ENCODE assay signal across 15 cellular contexts in the genomic region with DNA sequence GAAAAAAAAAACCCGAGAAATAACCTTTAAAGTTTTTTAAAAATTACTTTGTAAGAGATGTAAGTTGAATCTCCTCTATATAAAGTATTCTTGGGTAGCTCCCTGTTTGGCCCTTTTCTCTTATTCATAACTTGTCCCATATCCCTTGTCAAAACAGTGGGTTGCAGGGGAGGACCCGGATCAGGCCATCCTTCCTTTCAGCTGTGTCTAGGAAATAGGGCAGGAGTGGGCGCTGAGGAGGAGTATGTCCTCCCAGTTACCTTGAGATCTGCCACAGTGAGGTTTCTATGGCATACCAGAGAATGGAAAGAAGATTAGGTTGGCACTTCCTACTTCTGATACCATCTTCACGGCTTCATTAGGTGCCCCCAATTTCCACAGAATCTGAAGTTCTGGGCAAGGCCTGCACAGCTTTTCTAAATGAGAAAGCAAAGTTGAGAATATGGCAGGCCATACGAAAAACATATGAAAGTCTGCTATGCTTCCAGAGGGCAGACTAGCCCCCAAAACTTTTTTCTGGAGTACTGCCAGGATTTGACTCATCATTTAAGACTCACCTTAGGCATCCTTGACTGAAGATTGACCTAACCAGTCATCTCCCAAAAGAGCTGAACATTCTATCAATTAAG. TPM values are rescaled to one million over a fixed set of nuclear protein-coding genes. Genes with fewer than 3 reads are reported as not detected.
A peak's percentile ranks its signal among the peaks of the same experiment; 100 is the strongest.
DNase-seq lines count a peak whose midpoint lies in the region; ATAC-seq, FAIRE-seq and TF ChIP-seq lines count a peak whose summit lies in the region.
"Had no signal": no experiment of that assay in that cellular context is flagged by ENCODE, and none has a peak within 500 bp of the region (broad histone marks: within the 10 kb centered on the region; RNA-seq: fewer than 3 reads in every experiment).

No MANE protein-coding gene starts in this region.

- H3K9me3 Mint-ChIP-seq in activated B cell treated with CpG ODN at 0.5 μM for 24 hours, result no peaks in the 10 kb centered on the region
- H3K9me3 Mint-ChIP-seq: CD4-positive, alpha-beta T cell had no signal

- TF ChIP-seq CTCF in activated B cell treated with CpG ODN at 0.5 μM for 24 hours (IDR thresholded peaks at IDR 0.05), result no peak
- TF ChIP-seq CTCF in gastrocnemius medialis (IDR thresholded peaks at IDR 0.05 in 4 of 5, conservative IDR thresholded peaks at IDR 0.05 in 1 of 5), result no peak
- TF ChIP-seq CTCF in PC-3 (conservative IDR thresholded peaks at IDR 0.05; ENCODE audit: low read depth, low read length), result no peak

- H3K27ac ChIP-seq in gastrocnemius medialis (peak overlapping the region; percentile 5 to 59 (median 38)), PC-3 (ENCODE audit: low read length) (no peak overlapping the region)
- H3K27ac ChIP-seq: C4-2B, GM23248 had no signal

- H3K9me3 ChIP-seq in gastrocnemius medialis (no peaks in the 10 kb centered on the region), PC-3 (ENCODE audit: low read length) (no peaks in the 10 kb centered on the region)

- intact Hi-C loops in activated B cell treated with CpG ODN at 0.5 μM for 24 hours (cut with micrococcal nuclease), result no loop called here
- intact Hi-C loops in gastrocnemius medialis (cut with DNase I; ENCODE audit: low total_unique reads), result no loop called here
- intact Hi-C loops in PC-3 (cut with micrococcal nuclease), result no loop called here

- in situ Hi-C loops in gastrocnemius medialis (cut with MboI; ENCODE audit: low sequenced_read_pairs in 4 of 4), result no loop called here

- BruUV-seq in PC-3 (replicated peaks; lab: Mats Ljungman, UMichigan), result no TSS peak

- CTCF ChIA-PET in activated B cell treated with CpG ODN at 0.5 μM for 24 hours (lab: Charles Lee), result no interaction called here
- CTCF ChIA-PET in PC-3 (lab: Charles Lee), result no interaction called here

- H3K4me3 ChIP-seq in gastrocnemius medialis, result no peak overlapping the region
- no peak overlapping the region for H3K4me3 ChIP-seq in PC-3 (ENCODE audit: low read length)
- H3K4me3 ChIP-seq: GM23248, HAP-1 had no signal

- no peaks in the 10 kb centered on the region for H3K27me3 Mint-ChIP-seq in activated B cell treated with CpG ODN at 0.5 μM for 24 hours
- H3K27me3 Mint-ChIP-seq: CD4-positive, alpha-beta T cell had no signal

- H3K36me3 ChIP-seq in gastrocnemius medialis (peaks cover 0 to 17% of the 10 kb centered on the region in 2 donors), PC-3 (ENCODE audit: low read depth, low read length) (no peaks in the 10 kb centered on the region)
- H3K36me3 ChIP-seq: HAP-1 had no signal

- H2AFZ ChIP-seq in PC-3 (ENCODE audit: low read length), result no peak overlapping the region
- H2AFZ ChIP-seq: GM23248 had no signal

- H3K27me3 ChIP-seq in gastrocnemius medialis (no peaks in the 10 kb centered on the region), PC-3 (ENCODE audit: low read length) (no peaks in the 10 kb centered on the region)

- peak; percentile 29 for FAIRE-seq in GM18507 (lab: Jason Lieb, UNC)
- FAIRE-seq: A204.1 had no signal

- POLR2A ChIA-PET in activated B cell treated with CpG ODN at 0.5 μM for 24 hours (lab: Charles Lee), result interaction anchor here (0.7 to 1.2 kb wide), 2 partner anchors 29 to 32 kb away, joined by 4 read pairs; no protein-coding TSS in a partner anchor
- POLR2A ChIA-PET in PC-3 (lab: Charles Lee; ENCODE audit: unreplicated experiment), result no interaction called here

- ATAC-seq in activated B cell treated with CpG ODN at 0.5 μM for 24 hours (ENCODE audit: low read depth) (no peak), gastrocnemius medialis (no peak), GM19351 (IDR thresholded peaks at IDR 0.05; ENCODE audit: unreplicated experiment) (no peak), PC-3 (no peak)

- H3K4me1 ChIP-seq in gastrocnemius medialis, result peaks cover 11 to 29% of the 10 kb centered on the region in 2 donors
- peaks cover under 1% of the 10 kb centered on the region; the same call in 1 of the 2 replicates for H3K4me1 ChIP-seq in PC-3 (ENCODE audit: insufficient read depth, low read length)
- H3K4me1 ChIP-seq: HAP-1 had no signal

- H4K20me1 ChIP-seq in PC-3 (ENCODE audit: low read length), result no peaks in the 10 kb centered on the region

- TF ChIP-seq POLR2A in gastrocnemius medialis (IDR thresholded peaks at IDR 0.05), result no peak

- DNase-seq in GM18507 (ENCODE audit: extremely low spot score, insufficient read length, low read depth) (no peak), activated B cell treated with CpG ODN at 0.5 μM for 24 hours (no peak), gastrocnemius medialis (no peak), NCI-H345 treated with DMSO at 0.1 percent for 48 hours (lab: John Stamatoyannopoulos, UW; ENCODE audit: unreplicated experiment) (no peak), PC-3 (no peak)
- DNase-seq: ACHN; CD4-positive, alpha-beta T cell; DMS153; DMS79; GDM1; GM23248 had no signal

- H3K9ac ChIP-seq in PC-3 (ENCODE audit: low read length), result no peak overlapping the region
- H3K9ac ChIP-seq: GM23248 had no signal

- peaks cover 76% of the 10 kb centered on the region for H3K36me3 Mint-ChIP-seq in activated B cell treated with CpG ODN at 0.5 μM for 24 hours (ENCODE audit: low read depth)

- peaks cover 34% of the 10 kb centered on the region for H3K4me1 Mint-ChIP-seq in activated B cell treated with CpG ODN at 0.5 μM for 24 hours

- no peaks in the 10 kb centered on the region for H3F3A ChIP-seq in PC-3 (ENCODE audit: low read length, unreplicated experiment)

- no peaks in the 10 kb centered on the region for H3K79me2 ChIP-seq in PC-3 (ENCODE audit: low read length)

- peak overlapping the region; percentile 24 for H3K27ac Mint-ChIP-seq in activated B cell treated with CpG ODN at 0.5 μM for 24 hours
- H3K27ac Mint-ChIP-seq: CD4-positive, alpha-beta T cell had no signal

- no peak overlapping the region for H3K4me2 ChIP-seq in PC-3 (ENCODE audit: low read length)

- H3K4me3 Mint-ChIP-seq in activated B cell treated with CpG ODN at 0.5 μM for 24 hours, result no peak overlapping the region
- H3K4me3 Mint-ChIP-seq: CD4-positive, alpha-beta T cell had no signal

- H3K9me2 ChIP-seq in PC-3 (replicated peaks; ENCODE audit: low read length), result no peaks in the 10 kb centered on the region

RNA-seq across cellular contexts. Expression of gene MEF2C, which starts 20.3 kb away (rescaled TPM):
- total RNA-seq in activated B cell treated with CpG ODN at 0.5 μM for 24 hours (348 and 359 TPM in 2 replicates), gastrocnemius medialis (100 to 1,000 TPM in 3 of 4 donors, 10 to 100 TPM in 1; 63.8 to 192 (median 128) TPM), PC-3 (2014; rRNA removed) (4.4 and 8.0 TPM in 2 replicates)
